8 cellular contexts compared by ENCODE assay signal in genomic region chr16:69564845-69565610, GRCh38. TPM values are rescaled to one million over a fixed set of nuclear protein-coding genes. Genes with fewer than 3 reads are reported as not detected.
DNase-seq lines count a peak whose midpoint lies in the region; ATAC-seq, FAIRE-seq and TF ChIP-seq lines count a peak whose summit lies in the region.

No MANE protein-coding gene starts in this region.

- H3K27ac Mint-ChIP-seq in HFFc6: peak overlapping the region; percentile 89
- H3K27ac Mint-ChIP-seq in stimulated activated naive B cell treated with anti-CD40 and anti-IgM and Interleukin-4, amounts not matched to agents 10 μg/mL and 1 μg/mL and 100 μg/mL, for 72 hours: peak overlapping the region; percentile 94

- H3K9ac ChIP-seq in keratinocyte (ENCODE audit: control insufficient read depth, extremely low read depth, insufficient read depth, low read length): peak overlapping the region; percentile 87

- H2AFZ ChIP-seq in keratinocyte (ENCODE audit: control insufficient read depth, low read length): peak overlapping the region; percentile 16

- H3K9me3 ChIP-seq in AG04450 (ENCODE audit: control insufficient read depth, insufficient read depth, low read length) (no peaks in the 10 kb centered on the region; the same call in 1 of the 2 replicates), keratinocyte (ENCODE audit: control insufficient read depth, low read depth, low read length) (no peaks in the 10 kb centered on the region)

- FAIRE-seq in keratinocyte (lab: Jason Lieb, UNC): no peak

- dilution Hi-C loops in keratinocyte (cut with MboI; ENCODE audit: extremely low pct_ligation_motif_present, low sequenced_read_pairs): no loop called here

- H3K36me3 Mint-ChIP-seq in HFFc6 (ENCODE audit: low read depth): peaks cover 31% of the 10 kb centered on the region
- peaks cover 9 to 10% of the 10 kb centered on the region in 2 donors for H3K36me3 Mint-ChIP-seq in stimulated activated naive B cell treated with anti-CD40 and anti-IgM and Interleukin-4, amounts not matched to agents 10 μg/mL and 1 μg/mL and 100 μg/mL, for 72 hours

- no peaks in the 10 kb centered on the region for H3K9me3 Mint-ChIP-seq in HFFc6
- H3K9me3 Mint-ChIP-seq in stimulated activated naive B cell treated with anti-CD40 and anti-IgM and Interleukin-4, amounts not matched to agents 10 μg/mL and 1 μg/mL and 100 μg/mL, for 72 hours: no peaks in the 10 kb centered on the region

- H3K27me3 ChIP-seq in AG04450 (ENCODE audit: control insufficient read depth, insufficient read depth, low read length) (no peaks in the 10 kb centered on the region), keratinocyte (ENCODE audit: control insufficient read depth, extremely low read depth, insufficient read depth, low read length) (no peaks in the 10 kb centered on the region)

- TF ChIP-seq CTCF in AG04450 (IDR thresholded peaks at IDR 0.05; ENCODE audit: low read depth, low read length): no peak
- TF ChIP-seq CTCF in HFFc6 (IDR thresholded peaks at IDR 0.05): no peak
- TF ChIP-seq CTCF in keratinocyte (optimal IDR thresholded peaks at IDR 0.05 in 1 of 3, IDR thresholded peaks at IDR 0.05 in 1 of 3, conservative IDR thresholded peaks at IDR 0.05 in 1 of 3; ENCODE audit: extremely low read depth in 1 of 3, insufficient read depth in 2 of 3, low read length in 3 of 3): no peak

- H3K79me2 ChIP-seq in keratinocyte (ENCODE audit: control insufficient read depth, insufficient read depth, low read length): peaks cover 50% of the 10 kb centered on the region

- peaks cover 0 to 5% of the 10 kb centered on the region in 2 experiments for H3K36me3 ChIP-seq in keratinocyte (ENCODE audit: control insufficient read depth in 2 of 2, extremely low read depth in 1 of 2, insufficient read depth in 2 of 2, low read length in 2 of 2)

- POLR2A ChIA-PET in AG04450 (lab: Yijun Ruan, JAX): interaction anchor here (1.0 kb wide), 1 partner anchor 35 kb away, joined by 3 read pairs; no protein-coding TSS in a partner anchor

- H3K27me3 Mint-ChIP-seq in HFFc6 (ENCODE audit: insufficient read depth): peaks cover 1% of the 10 kb centered on the region
- H3K27me3 Mint-ChIP-seq in stimulated activated naive B cell treated with anti-CD40 and anti-IgM and Interleukin-4, amounts not matched to agents 10 μg/mL and 1 μg/mL and 100 μg/mL, for 72 hours: no peaks in the 10 kb centered on the region

- H3K4me3 ChIP-seq in AG04450 (ENCODE audit: low read depth, low read length) (peak overlapping the region; percentile 64), keratinocyte (ENCODE audit: control insufficient read depth in 2 of 3, extremely low read depth in 1 of 3, insufficient read depth in 2 of 3, low read depth in 1 of 3, low read length in 3 of 3) (peak overlapping the region; percentile 83 to 90 (median 84))

- no peaks in the 10 kb centered on the region for H3K9me1 ChIP-seq in keratinocyte (ENCODE audit: control insufficient read depth, extremely low read depth, insufficient read depth, low read length)

- H3K4me3 Mint-ChIP-seq in HFFc6: peak overlapping the region; percentile 91
- H3K4me3 Mint-ChIP-seq in stimulated activated naive B cell treated with anti-CD40 and anti-IgM and Interleukin-4, amounts not matched to agents 10 μg/mL and 1 μg/mL and 100 μg/mL, for 72 hours: peak overlapping the region; percentile 88 to 99

- no peaks in the 10 kb centered on the region for H4K20me1 ChIP-seq in keratinocyte (ENCODE audit: control insufficient read depth, extremely low read depth, insufficient read depth, low read length)

- DNase-seq in AG04450 (ENCODE audit: low read depth, low spot score) (no peak), HFFc6 (no peak), amniotic epithelial cell (ENCODE audit: low read depth) (peak; percentile 8), keratinocyte (ENCODE audit: low read depth, low spot score) (no peak), HPDE6-E6E7 (ENCODE audit: extremely low spot score) (no peak), H4 (ENCODE audit: low spot score) (no peak)
- no peak for DNase-seq in stimulated activated naive B cell treated with anti-CD40 and anti-IgM and Interleukin-4, amounts not matched to agents 10 μg/mL and 1 μg/mL and 100 μg/mL, for 72 hours

- CTCF ChIA-PET in AG04450 (lab: Charles Lee): no interaction called here

- H3K27ac ChIP-seq in AG04450 (ENCODE audit: low read depth, low read length): peak overlapping the region; percentile 33
- peak overlapping the region; percentile 92 for H3K27ac ChIP-seq in keratinocyte (ENCODE audit: control insufficient read depth, insufficient read depth, low read length)

- peak overlapping the region; percentile 97 for H3K4me2 ChIP-seq in keratinocyte (ENCODE audit: control insufficient read depth, extremely low read depth, insufficient read depth, low read depth, low read length)

- ATAC-seq in stimulated activated naive B cell treated with anti-CD40 and anti-IgM and Interleukin-4, amounts not matched to agents 10 μg/mL and 1 μg/mL and 100 μg/mL, for 72 hours (replicated peaks): no peak
- ATAC-seq in HG02642 (IDR thresholded peaks at IDR 0.05; ENCODE audit: poor library complexity, unreplicated experiment): no peak

- peaks cover 42% of the 10 kb centered on the region for H3K4me1 Mint-ChIP-seq in HFFc6 (ENCODE audit: low read depth)
- H3K4me1 Mint-ChIP-seq in stimulated activated naive B cell treated with anti-CD40 and anti-IgM and Interleukin-4, amounts not matched to agents 10 μg/mL and 1 μg/mL and 100 μg/mL, for 72 hours: peaks cover 9 to 36% of the 10 kb centered on the region in 2 donors

- peaks cover 22% of the 10 kb centered on the region for H3K4me1 ChIP-seq in keratinocyte (ENCODE audit: control insufficient read depth, extremely low read depth, insufficient read depth, low read length)

RNA-seq across cellular contexts. Expression of gene NFAT5, which starts 0.7 kb away (rescaled TPM):
- 31.2 and 36.9 TPM in 2 replicates for polyA plus RNA-seq in AG04450 (2011; rRNA removed)
- polyA minus RNA-seq in AG04450 (2011; rRNA and poly(A)+ RNA removed): 69.8 and 88.5 TPM in 2 replicates
- total RNA-seq in HFFc6 (2021; fragmentation: NEBNext Ultra II Directional; extraction: Animal tissue kit (Norgen Biotek cat#: 25700)): 100 to 1,000 TPM in 1 of 6 experiments, 10 to 100 TPM in 5; 52.0 to 114 (median 63.7) TPM
- 21.2 to 24.9 TPM (median 23.1 TPM) in 3 replicates for polyA plus RNA-seq in keratinocyte
- polyA plus RNA-seq in keratinocyte (2011; ENCODE audit: low read depth): 41.5 TPM
- polyA plus RNA-seq in keratinocyte (2011; cell fraction: cytosol; rRNA removed): 4.4 and 9.4 TPM in 2 replicates
- polyA plus RNA-seq in keratinocyte (2011; cell fraction: nucleus; rRNA removed): 56.9 and 59.9 TPM in 2 replicates
- 6.6 and 16.2 TPM in 2 replicates for polyA plus RNA-seq in keratinocyte (2012; ENCODE audit: low replicate concordance)
- 24.4 to 109 TPM (median 49.1 TPM) in 3 replicates for polyA minus RNA-seq in keratinocyte
- 14.4 TPM for polyA minus RNA-seq in keratinocyte (2011; cell fraction: cytosol; rRNA and poly(A)+ RNA removed)
- polyA minus RNA-seq in keratinocyte (2011; cell fraction: nucleus; rRNA and poly(A)+ RNA removed): 67.6 and 136 TPM in 2 replicates
- 1.9 and 5.1 TPM in 2 replicates for total RNA-seq in H4 (2014; rRNA removed; shearing (Covaris generic))
